7 cellular contexts compared by ENCODE assay signal in genomic region chr12:83660727-83661126, GRCh38.
"Had no signal": no experiment of that assay in that cellular context is flagged by ENCODE, and none has a peak within 500 bp of the region (broad histone marks: within the 10 kb centered on the region; RNA-seq: fewer than 3 reads in every experiment).

No MANE protein-coding gene starts in this region.

- FAIRE-seq: HepG2, HTR-8/SVneo, K562 had no signal

- ATAC-seq: HepG2, K562 had no signal

- H3K27ac ChIP-seq: HL-60 had no signal

- DNase-seq: IMR-90, KBM-7, KG1 had no signal

- H3K4me3 ChIP-seq: K562 had no signal
